Comparison of ENCODE assay signal across 13 cellular contexts in genomic region chr12:124007810-124008570, GRCh38. TPM values are rescaled to one million over a fixed set of nuclear protein-coding genes. Genes with fewer than 3 reads are reported as not detected.
DNase-seq lines count a peak whose midpoint lies in the region; ATAC-seq and TF ChIP-seq lines count a peak whose summit lies in the region.
"Had no signal": no experiment of that assay in that cellular context is flagged by ENCODE, and none has a peak within 500 bp of the region (broad histone marks: within the 10 kb centered on the region; RNA-seq: fewer than 3 reads in every experiment).

No MANE protein-coding gene starts in this region.

- H3K4me1 ChIP-seq in SJCRH30, result peaks cover 52% of the 10 kb centered on the region

- no peaks in the 10 kb centered on the region for H3K27me3 Mint-ChIP-seq in activated naive CD8-positive, alpha-beta T cell
- no peaks in the 10 kb centered on the region for H3K27me3 Mint-ChIP-seq in activated naive CD8-positive, alpha-beta T cell treated with anti-CD3 and anti-CD28 coated beads, Interleukin-2, amount 50 U/mL, for 24 hours
- no peaks in the 10 kb centered on the region for H3K27me3 Mint-ChIP-seq in type B pancreatic cell

- no peak overlapping the region for H3K4me3 Mint-ChIP-seq in activated naive CD8-positive, alpha-beta T cell
- no peak overlapping the region for H3K4me3 Mint-ChIP-seq in activated naive CD8-positive, alpha-beta T cell treated with anti-CD3 and anti-CD28 coated beads, Interleukin-2, amount 50 U/mL, for 24 hours
- peak overlapping the region; percentile 7 for H3K4me3 Mint-ChIP-seq in type B pancreatic cell

- H3K4me1 Mint-ChIP-seq in activated naive CD8-positive, alpha-beta T cell (ENCODE audit: low read depth), result peaks cover 31% of the 10 kb centered on the region
- peaks cover 23% of the 10 kb centered on the region for H3K4me1 Mint-ChIP-seq in activated naive CD8-positive, alpha-beta T cell treated with anti-CD3 and anti-CD28 coated beads, Interleukin-2, amount 50 U/mL, for 24 hours
- H3K4me1 Mint-ChIP-seq in type B pancreatic cell (ENCODE audit: unreplicated experiment), result peaks cover 33% of the 10 kb centered on the region

- no peaks in the 10 kb centered on the region for H3K27me3 ChIP-seq in SJCRH30
- H3K27me3 ChIP-seq: heart left ventricle, MG63, testis had no signal

- TF ChIP-seq CTCF in type B pancreatic cell (conservative IDR thresholded peaks at IDR 0.05), result no peak

- peaks cover 26% of the 10 kb centered on the region for H3K36me3 ChIP-seq in SJCRH30

- peak overlapping the region; percentile 6 for H3K27ac Mint-ChIP-seq in activated naive CD8-positive, alpha-beta T cell
- no peak overlapping the region for H3K27ac Mint-ChIP-seq in activated naive CD8-positive, alpha-beta T cell treated with anti-CD3 and anti-CD28 coated beads, Interleukin-2, amount 50 U/mL, for 24 hours
- H3K27ac Mint-ChIP-seq in type B pancreatic cell, result no peak overlapping the region

- no peaks in the 10 kb centered on the region for H3K9me3 Mint-ChIP-seq in activated naive CD8-positive, alpha-beta T cell (ENCODE audit: low read depth)
- no peaks in the 10 kb centered on the region for H3K9me3 Mint-ChIP-seq in activated naive CD8-positive, alpha-beta T cell treated with anti-CD3 and anti-CD28 coated beads, Interleukin-2, amount 50 U/mL, for 24 hours
- H3K9me3 Mint-ChIP-seq in type B pancreatic cell, result no peaks in the 10 kb centered on the region

- H3K27ac ChIP-seq in SJCRH30, result peak overlapping the region; percentile 91
- H3K27ac ChIP-seq: testis had no signal

- H3K4me3 ChIP-seq in SJCRH30, result peak overlapping the region; percentile 21
- H3K4me3 ChIP-seq: heart left ventricle, MG63, testis had no signal

- no peaks in the 10 kb centered on the region for H3K9me3 ChIP-seq in SJCRH30 (replicated peaks)
- H3K9me3 ChIP-seq: heart left ventricle, MG63, testis had no signal

- no peak for DNase-seq in activated naive CD8-positive, alpha-beta T cell treated with anti-CD3 and anti-CD28 coated beads, Interleukin-2, amount 50 U/mL, for 24 hours
- peak in 1 of 2 experiments; percentile 74 for DNase-seq in SJCRH30
- DNase-seq in fibroblast of peridontal ligament (ENCODE audit: extremely low read depth), result peak; percentile 67
- DNase-seq in type B pancreatic cell (ENCODE audit: extremely low spot score, unreplicated experiment), result no peak
- no peak for DNase-seq in iPS-NIHi11 (ENCODE audit: low spot score)
- no peak for DNase-seq in stimulated activated naive CD8-positive, alpha-beta T cell treated with anti-CD3 and anti-CD28 coated beads, Interleukin-15, Interleukin-2, amounts not matched to agents 100 U/mL and 50 U/mL, for 24 hours
- DNase-seq in left colon, result no peak
- DNase-seq: cerebellar nuclear complex; heart left ventricle; MG63; stimulated activated CD4-positive, alpha-beta T cell treated with anti-CD3 and anti-CD28 coated beads, Interleukin-2, amount 100 ng/mL, for 24 hours; testis had no signal

- ATAC-seq in activated naive CD8-positive, alpha-beta T cell treated with anti-CD3 and anti-CD28 coated beads, Interleukin-2, amount 50 U/mL, for 24 hours, result no peak
- ATAC-seq in stimulated activated naive CD8-positive, alpha-beta T cell treated with anti-CD3 and anti-CD28 coated beads, Interleukin-15, Interleukin-2, amounts not matched to agents 100 U/mL and 50 U/mL, for 24 hours, result no peak
- ATAC-seq in left colon, result no peak

- intact Hi-C loops in left colon (cut with DNase I, micrococcal nuclease), result no loop called here

- H3K36me3 Mint-ChIP-seq in activated naive CD8-positive, alpha-beta T cell, result peaks cover 17% of the 10 kb centered on the region
- H3K36me3 Mint-ChIP-seq in activated naive CD8-positive, alpha-beta T cell treated with anti-CD3 and anti-CD28 coated beads, Interleukin-2, amount 50 U/mL, for 24 hours (ENCODE audit: low read depth), result peaks cover 18% of the 10 kb centered on the region
- peaks cover 27% of the 10 kb centered on the region for H3K36me3 Mint-ChIP-seq in type B pancreatic cell

RNA-seq across cellular contexts. Expression of gene ZNF664, which starts 35.0 kb away (rescaled TPM):
- total RNA-seq in SJCRH30 (2014; rRNA removed; shearing (Covaris generic)), result 102 TPM in 2 replicates
- total RNA-seq in type B pancreatic cell (ENCODE audit: low replicate concordance) (140 and 149 TPM in 2 replicates), left colon (100 to 1,000 TPM; 111 to 138 TPM)

RNA-seq across cellular contexts. Expression of gene CCDC92, which starts 35.4 kb away (rescaled TPM):
- total RNA-seq in SJCRH30 (2014; rRNA removed; shearing (Covaris generic)), result 7.6 and 7.7 TPM in 2 replicates
- total RNA-seq in type B pancreatic cell (ENCODE audit: low replicate concordance) (22.4 and 22.9 TPM in 2 replicates), left colon (10 to 100 TPM; 20.6 to 25.6 TPM)
